17 cellular contexts compared by ENCODE assay signal in genomic region chr13:111904166-111904565, GRCh38.
"Had no signal": no experiment of that assay in that cellular context is flagged by ENCODE, and none has a peak within 500 bp of the region (broad histone marks: within the 10 kb centered on the region; RNA-seq: fewer than 3 reads in every experiment).

No MANE protein-coding gene starts in this region.

- H3K4me1 ChIP-seq: colonic mucosa, foreskin keratinocyte, lower lobe of right lung had no signal

- H3K36me3 ChIP-seq: colonic mucosa, lower lobe of right lung had no signal

- H3K9me3 ChIP-seq: colonic mucosa, lower lobe of right lung, mucosa of descending colon had no signal

- DNase-seq: activated B cell treated with CpG ODN at 0.5 μM for 24 hours; activated CD4-positive, alpha-beta T cell treated with anti-CD3 and anti-CD28 coated beads for 36 hours; activated CD4-positive, alpha-beta T cell treated with anti-CD3 and anti-CD28 coated beads, Interleukin-2, amount 50 U/mL, for 48 hours; activated naive CD4-positive, alpha-beta T cell; activated naive CD8-positive, alpha-beta T cell treated with anti-CD3 and anti-CD28 coated beads, Interleukin-2, amount 10 ng/mL, durations not matched to agents 7 days and 5 days; amniotic stem cell; colonic mucosa; foreskin keratinocyte; kidney; lower lobe of right lung; mesendoderm; mucosa of descending colon; nephron progenitor cell; occipital lobe; stimulated activated CD4-positive, alpha-beta T cell treated with anti-CD3 and anti-CD28 coated beads, Interleukin-4, amount 100 ng/mL, for 24 hours; stimulated activated naive CD4-positive, alpha-beta T cell treated with Interleukin-2 at 50 U/mL for 16 hours; T-helper 9 cell had no signal

- H3K27ac ChIP-seq: colonic mucosa, foreskin keratinocyte, lower lobe of right lung had no signal

- H3K27me3 ChIP-seq: colonic mucosa, foreskin keratinocyte had no signal

- ATAC-seq: activated CD4-positive, alpha-beta T cell treated with anti-CD3 and anti-CD28 coated beads for 36 hours; foreskin keratinocyte; lower lobe of right lung; mucosa of descending colon had no signal

- H3K4me3 ChIP-seq: colonic mucosa, lower lobe of right lung, mucosa of descending colon had no signal
